ENCODE assay signal across 21 cellular contexts in genomic region chr19:43611788-43612187, GRCh38. TPM values are rescaled to one million over a fixed set of nuclear protein-coding genes. Genes with fewer than 3 reads are reported as not detected.
DNase-seq lines count a peak whose midpoint lies in the region; ATAC-seq and TF ChIP-seq lines count a peak whose summit lies in the region.
"Had no signal": no experiment of that assay in that cellular context is flagged by ENCODE, and none has a peak within 500 bp of the region (broad histone marks: within the 10 kb centered on the region; RNA-seq: fewer than 3 reads in every experiment).

SRRM5 (plus strand) TSS chr19:43612088; CDS start chr19:43612122, 34 bp downstream.

- H3K23ac ChIP-seq in mesendoderm (ENCODE audit: low read length): no peak within 1 kb of the TSS

- no peak within 1 kb of the TSS for H2BK120ac ChIP-seq in mesendoderm (ENCODE audit: low read depth, low read length)

- no peak within 1 kb of the TSS for H4K8ac ChIP-seq in mesendoderm (ENCODE audit: low read depth, low read length)

- no peaks in the 10 kb centered on the region for H3K27me3 ChIP-seq in mesendoderm (ENCODE audit: insufficient read depth, low read length, poor library complexity)
- H3K27me3 ChIP-seq: BLaER1 treated with 17β-estradiol and CSF1 and Interleukin-3, amounts not matched to agents 10 nM and 100 nM had no signal

- no peak within 1 kb of the TSS for H4K5ac ChIP-seq in mesendoderm (ENCODE audit: low read length)

- no peak within 1 kb of the TSS for H3K4ac ChIP-seq in mesendoderm (ENCODE audit: low read depth, low read length)

- no peak for ATAC-seq in activated T-cell treated with anti-CD3 and anti-CD28 coated beads, Interleukin-2, amount 50 U/mL, for 72 hours (replicated peaks in 1 of 2)
- ATAC-seq in activated CD8-positive, alpha-beta T cell treated with anti-CD3 and anti-CD28 coated beads, Interleukin-2, amount 10 ng/mL, durations not matched to agents 7 days and 5 days: no peak
- ATAC-seq in stimulated activated naive B cell treated with anti-CD40 and anti-IgM and Interleukin-4, amounts not matched to agents 10 μg/mL and 1 μg/mL and 100 μg/mL, for 72 hours (replicated peaks): no peak
- no peak for ATAC-seq in activated CD4-positive, alpha-beta T cell treated with anti-CD3 and anti-CD28 coated beads for 36 hours
- ATAC-seq: psoas muscle had no signal

- DNase-seq in activated T-cell treated with anti-CD3 and anti-CD28 coated beads, Interleukin-2, amount 50 U/mL, for 72 hours: no peak
- DNase-seq in activated T-cell treated with anti-CD3 and anti-CD28 coated beads for 4 hours (no peak), glutamatergic neuron (no peak), NCI-H226 (no peak), mesendoderm (no peak)
- DNase-seq in activated CD8-positive, alpha-beta T cell treated with anti-CD3 and anti-CD28 coated beads, Interleukin-2, amount 10 ng/mL, durations not matched to agents 7 days and 5 days: no peak
- DNase-seq in stimulated activated naive B cell treated with anti-CD40 and anti-IgM and Interleukin-4, amounts not matched to agents 10 μg/mL and 1 μg/mL and 100 μg/mL, for 72 hours: no peak
- DNase-seq in activated CD4-positive, alpha-beta T cell treated with anti-CD3 and anti-CD28 coated beads for 36 hours: no peak
- DNase-seq: activated CD4-positive, CD25-positive, alpha-beta regulatory T cell; cortex of kidney; HCEC 1CT; hippocampal formation; NCI-H1436; NCI-H82; PC-9; psoas muscle; stimulated activated CD4-positive, alpha-beta T cell treated with anti-CD3 and anti-CD28 coated beads, Interleukin-2, amount 100 ng/mL, for 48 hours had no signal

- no peak for TF ChIP-seq CTCF in glutamatergic neuron (IDR thresholded peaks at IDR 0.05; ENCODE audit: partially characterized antibody, unreplicated experiment)

- H3K4me1 ChIP-seq in mesendoderm (ENCODE audit: control insufficient read depth, low read depth, low read length): no peaks in the 10 kb centered on the region
- H3K4me1 ChIP-seq: psoas muscle had no signal

- POLR2A ChIA-PET in activated CD8-positive, alpha-beta T cell treated with anti-CD3 and anti-CD28 coated beads, Interleukin-2, amount 10 ng/mL, durations not matched to agents 7 days and 5 days (lab: Charles Lee): no interaction called here
- POLR2A ChIA-PET in activated CD4-positive, alpha-beta T cell treated with anti-CD3 and anti-CD28 coated beads for 36 hours (lab: Charles Lee): no interaction called here

- intact Hi-C loops in activated CD4-positive, alpha-beta T cell treated with anti-CD3 and anti-CD28 coated beads for 36 hours (cut with DNase I, micrococcal nuclease): no loop called here

- H3K4me3 ChIP-seq in mesendoderm (ENCODE audit: low read length): no peak within 1 kb of the TSS
- H3K4me3 ChIP-seq: BLaER1 treated with 17β-estradiol and CSF1 and Interleukin-3, amounts not matched to agents 10 nM and 100 nM; lung; PC-9; psoas muscle had no signal

- CTCF ChIA-PET in activated CD8-positive, alpha-beta T cell treated with anti-CD3 and anti-CD28 coated beads, Interleukin-2, amount 10 ng/mL, durations not matched to agents 7 days and 5 days (lab: Charles Lee): no interaction called here
- CTCF ChIA-PET in activated CD4-positive, alpha-beta T cell treated with anti-CD3 and anti-CD28 coated beads for 36 hours (lab: Charles Lee): no interaction called here

- peaks cover 1% of the 10 kb centered on the region for H3K79me1 ChIP-seq in mesendoderm (ENCODE audit: low read length)

- no peak within 1 kb of the TSS for H2BK15ac ChIP-seq in mesendoderm (replicated peaks; ENCODE audit: low read depth)

- H3K9me3 Mint-ChIP-seq in activated T-cell treated with anti-CD3 and anti-CD28 coated beads, Interleukin-2, amount 50 U/mL, for 72 hours: no peaks in the 10 kb centered on the region
- H3K9me3 Mint-ChIP-seq in activated CD8-positive, alpha-beta T cell treated with anti-CD3 and anti-CD28 coated beads, Interleukin-2, amount 10 ng/mL, durations not matched to agents 7 days and 5 days (ENCODE audit: insufficient read depth): no peaks in the 10 kb centered on the region
- H3K9me3 Mint-ChIP-seq in glutamatergic neuron (ENCODE audit: unreplicated experiment): no peaks in the 10 kb centered on the region
- H3K9me3 Mint-ChIP-seq in stimulated activated naive B cell treated with anti-CD40 and anti-IgM and Interleukin-4, amounts not matched to agents 10 μg/mL and 1 μg/mL and 100 μg/mL, for 72 hours: no peaks in the 10 kb centered on the region
- H3K9me3 Mint-ChIP-seq in activated CD4-positive, alpha-beta T cell treated with anti-CD3 and anti-CD28 coated beads for 36 hours (ENCODE audit: low read depth): no peaks in the 10 kb centered on the region

- H3K36me3 Mint-ChIP-seq in activated T-cell treated with anti-CD3 and anti-CD28 coated beads, Interleukin-2, amount 50 U/mL, for 72 hours (ENCODE audit: insufficient read depth in 2 of 2): peaks cover 0 to 2% of the 10 kb centered on the region in 2 donors
- H3K36me3 Mint-ChIP-seq in activated CD8-positive, alpha-beta T cell treated with anti-CD3 and anti-CD28 coated beads, Interleukin-2, amount 10 ng/mL, durations not matched to agents 7 days and 5 days (ENCODE audit: low read depth): peaks cover 17% of the 10 kb centered on the region
- peaks cover 33% of the 10 kb centered on the region for H3K36me3 Mint-ChIP-seq in glutamatergic neuron (ENCODE audit: unreplicated experiment)
- H3K36me3 Mint-ChIP-seq in stimulated activated naive B cell treated with anti-CD40 and anti-IgM and Interleukin-4, amounts not matched to agents 10 μg/mL and 1 μg/mL and 100 μg/mL, for 72 hours: peaks cover 30 to 47% of the 10 kb centered on the region in 2 donors
- peaks cover 4% of the 10 kb centered on the region for H3K36me3 Mint-ChIP-seq in activated CD4-positive, alpha-beta T cell treated with anti-CD3 and anti-CD28 coated beads for 36 hours (ENCODE audit: low read depth)

- no peaks in the 10 kb centered on the region for H3K36me3 ChIP-seq in mesendoderm (ENCODE audit: control insufficient read depth, insufficient read depth, low read length)

- H3K18ac ChIP-seq in mesendoderm (ENCODE audit: low read length): no peak within 1 kb of the TSS

- H3K27me3 Mint-ChIP-seq in activated T-cell treated with anti-CD3 and anti-CD28 coated beads, Interleukin-2, amount 50 U/mL, for 72 hours (ENCODE audit: low read depth): no peaks in the 10 kb centered on the region
- H3K27me3 Mint-ChIP-seq in activated CD8-positive, alpha-beta T cell treated with anti-CD3 and anti-CD28 coated beads, Interleukin-2, amount 10 ng/mL, durations not matched to agents 7 days and 5 days (ENCODE audit: low read depth): no peaks in the 10 kb centered on the region
- H3K27me3 Mint-ChIP-seq in glutamatergic neuron (ENCODE audit: unreplicated experiment): peaks cover 8% of the 10 kb centered on the region
- H3K27me3 Mint-ChIP-seq in stimulated activated naive B cell treated with anti-CD40 and anti-IgM and Interleukin-4, amounts not matched to agents 10 μg/mL and 1 μg/mL and 100 μg/mL, for 72 hours: no peaks in the 10 kb centered on the region
- H3K27me3 Mint-ChIP-seq in activated CD4-positive, alpha-beta T cell treated with anti-CD3 and anti-CD28 coated beads for 36 hours: no peaks in the 10 kb centered on the region

- no peak within 1 kb of the TSS for H3K4me3 Mint-ChIP-seq in activated T-cell treated with anti-CD3 and anti-CD28 coated beads, Interleukin-2, amount 50 U/mL, for 72 hours
- H3K4me3 Mint-ChIP-seq in activated CD8-positive, alpha-beta T cell treated with anti-CD3 and anti-CD28 coated beads, Interleukin-2, amount 10 ng/mL, durations not matched to agents 7 days and 5 days: no peak within 1 kb of the TSS
- peak within 1 kb of the TSS; percentile 46 for H3K4me3 Mint-ChIP-seq in glutamatergic neuron (ENCODE audit: unreplicated experiment)
- H3K4me3 Mint-ChIP-seq in stimulated activated naive B cell treated with anti-CD40 and anti-IgM and Interleukin-4, amounts not matched to agents 10 μg/mL and 1 μg/mL and 100 μg/mL, for 72 hours: no peak within 1 kb of the TSS
- H3K4me3 Mint-ChIP-seq in activated CD4-positive, alpha-beta T cell treated with anti-CD3 and anti-CD28 coated beads for 36 hours: no peak within 1 kb of the TSS

- peaks cover 6% of the 10 kb centered on the region for H3K4me1 Mint-ChIP-seq in activated T-cell treated with anti-CD3 and anti-CD28 coated beads, Interleukin-2, amount 50 U/mL, for 72 hours (ENCODE audit: low read depth)
- peaks cover 5% of the 10 kb centered on the region for H3K4me1 Mint-ChIP-seq in activated CD8-positive, alpha-beta T cell treated with anti-CD3 and anti-CD28 coated beads, Interleukin-2, amount 10 ng/mL, durations not matched to agents 7 days and 5 days (ENCODE audit: low read depth)
- no peaks in the 10 kb centered on the region for H3K4me1 Mint-ChIP-seq in glutamatergic neuron (ENCODE audit: low read depth, unreplicated experiment)
- peaks cover 21 to 25% of the 10 kb centered on the region in 2 donors for H3K4me1 Mint-ChIP-seq in stimulated activated naive B cell treated with anti-CD40 and anti-IgM and Interleukin-4, amounts not matched to agents 10 μg/mL and 1 μg/mL and 100 μg/mL, for 72 hours
- no peaks in the 10 kb centered on the region for H3K4me1 Mint-ChIP-seq in activated CD4-positive, alpha-beta T cell treated with anti-CD3 and anti-CD28 coated beads for 36 hours

- H3K4me2 ChIP-seq in mesendoderm (ENCODE audit: low read length): no peak within 1 kb of the TSS
- H3K4me2 ChIP-seq: BLaER1 treated with 17β-estradiol and CSF1 and Interleukin-3, amounts not matched to agents 10 nM and 100 nM; PC-9 had no signal

- H3K9ac ChIP-seq in mesendoderm (ENCODE audit: low read length): no peak within 1 kb of the TSS

- no peak within 1 kb of the TSS for H3K27ac ChIP-seq in mesendoderm (ENCODE audit: low read depth, low read length)
- H3K27ac ChIP-seq: PC-9, psoas muscle had no signal

- H2AK5ac ChIP-seq in mesendoderm (ENCODE audit: low read length): no peak within 1 kb of the TSS

- H3K79me2 ChIP-seq in mesendoderm (ENCODE audit: control insufficient read depth, insufficient read depth, low read length): no peaks in the 10 kb centered on the region

- H2BK5ac ChIP-seq in mesendoderm (ENCODE audit: low read length): no peak within 1 kb of the TSS

- WGBS in mesendoderm (ENCODE audit: extremely low coverage, insufficient coverage, low lambda C conversion rate): no CpG with 5 or more reads among the region's 3 CpGs

- H3K27ac Mint-ChIP-seq in activated T-cell treated with anti-CD3 and anti-CD28 coated beads, Interleukin-2, amount 50 U/mL, for 72 hours: peak within 1 kb of the TSS; percentile 18
- peak within 1 kb of the TSS; percentile 52 for H3K27ac Mint-ChIP-seq in activated CD8-positive, alpha-beta T cell treated with anti-CD3 and anti-CD28 coated beads, Interleukin-2, amount 10 ng/mL, durations not matched to agents 7 days and 5 days
- no peak within 1 kb of the TSS for H3K27ac Mint-ChIP-seq in glutamatergic neuron (ENCODE audit: unreplicated experiment)
- peak within 1 kb of the TSS; percentile 70 for H3K27ac Mint-ChIP-seq in stimulated activated naive B cell treated with anti-CD40 and anti-IgM and Interleukin-4, amounts not matched to agents 10 μg/mL and 1 μg/mL and 100 μg/mL, for 72 hours
- no peak within 1 kb of the TSS for H3K27ac Mint-ChIP-seq in activated CD4-positive, alpha-beta T cell treated with anti-CD3 and anti-CD28 coated beads for 36 hours

- H3K56ac ChIP-seq in mesendoderm (ENCODE audit: low read length): no peak within 1 kb of the TSS

RNA-seq across cellular contexts. Expression of gene SRRM5, which starts in this region (rescaled TPM):
- 1 to 10 TPM; 1.1 to 1.7 TPM for total RNA-seq in activated T-cell treated with anti-CD3 and anti-CD28 coated beads, Interleukin-2, amount 50 U/mL, for 72 hours
- total RNA-seq in activated CD8-positive, alpha-beta T cell treated with anti-CD3 and anti-CD28 coated beads, Interleukin-2, amount 10 ng/mL, durations not matched to agents 7 days and 5 days: under 1 TPM; 0.71 to 0.73 TPM
- total RNA-seq in glutamatergic neuron (ENCODE audit: unreplicated experiment): 0.51 TPM
- total RNA-seq in activated CD4-positive, alpha-beta T cell treated with anti-CD3 and anti-CD28 coated beads for 36 hours: under 1 TPM; 0.37 to 0.74 TPM
- polyA plus RNA-seq in mesendoderm (2013, experiment 1 of 2): 0.08 TPM
- 0.08 TPM for polyA plus RNA-seq in mesendoderm (2013, experiment 2 of 2)
- total RNA-seq: SK-MEL-5, skeletal muscle tissue had no signal

Comparison
In these comparisons a context has a peak if more than half of its experiments do, and no peak if none do; other contexts are left out.
1. H3K27ac Mint-ChIP-seq: peak in activated T-cell treated with anti-CD3 and anti-CD28 coated beads, Interleukin-2, amount 50 U/mL, for 72 hours (single experiment), activated CD8-positive, alpha-beta T cell treated with anti-CD3 and anti-CD28 coated beads, Interleukin-2, amount 10 ng/mL, durations not matched to agents 7 days and 5 days (single experiment) and stimulated activated naive B cell treated with anti-CD40 and anti-IgM and Interleukin-4, amounts not matched to agents 10 μg/mL and 1 μg/mL and 100 μg/mL, for 72 hours (single experiment); none in glutamatergic neuron (single experiment) and activated CD4-positive, alpha-beta T cell treated with anti-CD3 and anti-CD28 coated beads for 36 hours (single experiment).